Comparison of ENCODE assay signal across 32 cellular contexts in the genomic region with DNA sequence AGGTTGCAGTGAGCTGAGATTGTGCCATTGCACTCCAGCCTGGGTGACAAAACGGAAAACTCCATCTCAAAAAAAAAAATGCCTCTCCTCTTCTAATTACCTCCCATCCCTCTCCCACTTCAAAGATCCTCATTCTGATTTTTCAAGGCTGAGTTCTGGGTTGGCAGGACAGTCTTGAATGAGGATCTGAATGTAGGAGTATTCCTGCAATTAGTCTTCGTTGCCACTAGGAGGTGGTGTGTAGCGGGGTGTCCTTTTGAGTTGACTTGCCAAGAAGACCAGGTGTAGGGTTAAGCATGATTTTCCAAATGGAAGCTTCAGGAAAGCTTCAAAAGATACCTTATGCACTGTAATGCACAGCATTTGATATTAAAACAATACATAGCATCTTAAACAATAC.
DNase-seq lines count a peak whose midpoint lies in the region; ATAC-seq and TF ChIP-seq lines count a peak whose summit lies in the region.
"Had no signal": no experiment of that assay in that cellular context is flagged by ENCODE, and none has a peak within 500 bp of the region (broad histone marks: within the 10 kb centered on the region; RNA-seq: fewer than 3 reads in every experiment).

No MANE protein-coding gene starts in this region.

- H2AFZ ChIP-seq in SK-N-SH (ENCODE audit: low read depth): no peak overlapping the region

- no peaks in the 10 kb centered on the region for H3K9me2 ChIP-seq in SK-N-SH

- POLR2A ChIA-PET in SK-N-SH (lab: Yijun Ruan, JAX): no interaction called here

- H3K9me3 Mint-ChIP-seq in endodermal cell (peaks cover 14% of the 10 kb centered on the region), type B pancreatic cell (peaks cover 10% of the 10 kb centered on the region)

- H3K9ac ChIP-seq in SK-N-SH: no peak overlapping the region
- no peak overlapping the region for H3K9ac ChIP-seq in endodermal cell (ENCODE audit: extremely low read depth, low read length, poor library complexity, severe bottlenecking)

- DNase-seq in SK-N-SH: no peak
- no peak for DNase-seq in NB4 (ENCODE audit: low read depth)
- no peak for DNase-seq in endodermal cell
- no peak for DNase-seq in type B pancreatic cell (ENCODE audit: extremely low spot score, unreplicated experiment)
- DNase-seq in hippocampal formation (lab: John Stamatoyannopoulos, UW): no peak
- no peak for DNase-seq in inferior parietal cortex (ENCODE audit: extremely low spot score)
- no peak for DNase-seq in left lobe of liver (ENCODE audit: low spot score)
- DNase-seq: 8988T; activated CD4-positive, alpha-beta T cell treated with anti-CD3 and anti-CD28 coated beads for 48 hours; activated T-cell treated with anti-CD3 and anti-CD28 coated beads for 4 hours; amniotic stem cell; CD4-positive, alpha-beta T cell; KBM-7; left ventricle myocardium inferior; mesenchymal stem cell; MM.1S; NCI-H1417; NCI-H2081; NCI-H226; right lobe of liver; SIG-M5; spleen; stimulated activated CD4-positive, alpha-beta T cell treated with anti-CD3 and anti-CD28 coated beads, Interleukin-2, amount 100 ng/mL, for 24 hours; stimulated activated naive CD8-positive, alpha-beta T cell treated with anti-CD3 and anti-CD28 coated beads, Interleukin-15, Interleukin-2, amounts not matched to agents 100 U/mL and 50 U/mL, for 24 hours; SW 1271; T-helper 9 cell; testis had no signal

- H3F3A ChIP-seq in SK-N-SH (replicated peaks; ENCODE audit: insufficient read depth): no peaks in the 10 kb centered on the region

- no peak overlapping the region for H3K4me3 Mint-ChIP-seq in endodermal cell
- no peak overlapping the region for H3K4me3 Mint-ChIP-seq in type B pancreatic cell
- H3K4me3 Mint-ChIP-seq: activated naive CD4-positive, alpha-beta T cell treated with anti-CD3 and anti-CD28 coated beads, Interleukin-2, amount 50 U/mL, for 24 hours; brain; CD4-positive, alpha-beta T cell had no signal

- TF ChIP-seq CTCF in SK-N-SH (IDR thresholded peaks at IDR 0.05) (peak; percentile 31; the same call in 1 of the 2 replicates), NB4 (IDR thresholded peaks at IDR 0.05; ENCODE audit: low read depth, low read length) (peak; percentile 12), endodermal cell (conservative IDR thresholded peaks at IDR 0.05) (peak; percentile 49), type B pancreatic cell (conservative IDR thresholded peaks at IDR 0.05) (peak; percentile 51)

- ATAC-seq in SK-N-SH treated with all-trans-retinoic acid at 6 μM for 48 hours: no peak
- ATAC-seq in left lobe of liver: no peak
- ATAC-seq: right lobe of liver; stimulated activated naive CD8-positive, alpha-beta T cell treated with anti-CD3 and anti-CD28 coated beads, Interleukin-15, Interleukin-2, amounts not matched to agents 100 U/mL and 50 U/mL, for 24 hours had no signal

- H3K4me1 ChIP-seq in SK-N-SH (ENCODE audit: control insufficient read depth in 1 of 2, insufficient read depth in 2 of 2, low read depth in 1 of 2, low read length in 1 of 2) (no peaks in the 10 kb centered on the region), endodermal cell (ENCODE audit: control insufficient read depth, insufficient read depth, low read length) (no peaks in the 10 kb centered on the region)
- H3K4me1 ChIP-seq: left ventricle myocardium inferior, right lobe of liver, spleen, testis had no signal

- TF ChIP-seq POLR2A in NB4 (IDR thresholded peaks at IDR 0.05; ENCODE audit: extremely low read depth, insufficient read length): no peak

- no peak for TF ChIP-seq EP300 in SK-N-SH (IDR thresholded peaks at IDR 0.05; ENCODE audit: borderline replicate concordance in 1 of 2, low read depth in 1 of 2, low read length in 1 of 2)

- H3K9me3 ChIP-seq in SK-N-SH: no peaks in the 10 kb centered on the region
- peaks cover 8% of the 10 kb centered on the region for H3K9me3 ChIP-seq in endodermal cell (ENCODE audit: control insufficient read depth, low read length)
- H3K9me3 ChIP-seq: prostate gland, right lobe of liver, testis had no signal

- H3K27ac ChIP-seq in SK-N-SH (ENCODE audit: low read depth in 2 of 2, low read length in 1 of 2) (no peak overlapping the region), endodermal cell (ENCODE audit: low read depth, low read length) (no peak overlapping the region)
- H3K27ac ChIP-seq: left ventricle myocardium inferior, prostate gland, right lobe of liver, spleen, testis had no signal

- H3K4me2 ChIP-seq in SK-N-SH: no peak overlapping the region

- CTCF ChIA-PET in SK-N-SH (lab: Yijun Ruan, JAX): no interaction called here

- WGBS in SK-N-SH (ENCODE audit: low lambda C conversion rate): 2% methylated on average over 3 of the region's 3 CpGs
- 93% methylated on average over 3 of the region's 3 CpGs; no CpG with 5 or more reads in 1 of the 2 experiments for WGBS in endodermal cell (ENCODE audit: insufficient coverage in 1 of 2, insufficient read length in 1 of 2), 2 experiments

- H3K27ac Mint-ChIP-seq in endodermal cell: no peak overlapping the region
- no peak overlapping the region for H3K27ac Mint-ChIP-seq in type B pancreatic cell
- H3K27ac Mint-ChIP-seq: activated naive CD4-positive, alpha-beta T cell treated with anti-CD3 and anti-CD28 coated beads, Interleukin-2, amount 50 U/mL, for 24 hours; activated T-helper 2 cell treated with anti-CD3 and anti-CD28 coated beads, Interferon-gamma antibody, Interleukin-2, Interleukin-4, amounts not matched to agents 10 μg/mL and 5 μg/mL and 100 μg/mL, durations not matched to agents 14 hours and 24 hours and 36 hours; brain; CD4-positive, alpha-beta T cell had no signal

- H3K79me2 ChIP-seq in SK-N-SH (ENCODE audit: insufficient read depth): no peaks in the 10 kb centered on the region

- H3K36me3 Mint-ChIP-seq in endodermal cell (ENCODE audit: low read depth) (no peaks in the 10 kb centered on the region), type B pancreatic cell (peaks cover 4% of the 10 kb centered on the region)
- H3K36me3 Mint-ChIP-seq: brain had no signal

- H4K20me1 ChIP-seq in SK-N-SH (ENCODE audit: insufficient read depth): no peaks in the 10 kb centered on the region

- H3K4me1 Mint-ChIP-seq in endodermal cell: no peaks in the 10 kb centered on the region
- H3K4me1 Mint-ChIP-seq in type B pancreatic cell (ENCODE audit: unreplicated experiment): no peaks in the 10 kb centered on the region
- H3K4me1 Mint-ChIP-seq: activated naive CD4-positive, alpha-beta T cell treated with anti-CD3 and anti-CD28 coated beads, Interleukin-2, amount 50 U/mL, for 24 hours had no signal

- H3K36me3 ChIP-seq in SK-N-SH (replicated peaks in 1 of 2; ENCODE audit: control insufficient read depth in 1 of 2, insufficient read depth in 2 of 2, low read length in 1 of 2) (no peaks in the 10 kb centered on the region), endodermal cell (ENCODE audit: control insufficient read depth, insufficient read depth, low read length) (no peaks in the 10 kb centered on the region)
- H3K36me3 ChIP-seq: left ventricle myocardium inferior, prostate gland, right lobe of liver, spleen had no signal

- TF ChIP-seq RAD21 in SK-N-SH (IDR thresholded peaks at IDR 0.05; ENCODE audit: low read length): no peak

- H3K27me3 ChIP-seq in SK-N-SH (ENCODE audit: insufficient read depth): no peaks in the 10 kb centered on the region
- H3K27me3 ChIP-seq in endodermal cell (ENCODE audit: control insufficient read depth, insufficient read depth, low read length, poor library complexity, severe bottlenecking): no peaks in the 10 kb centered on the region
- H3K27me3 ChIP-seq: right lobe of liver, spleen, testis had no signal

- H3K27me3 Mint-ChIP-seq in endodermal cell (ENCODE audit: insufficient read depth) (peaks cover 2% of the 10 kb centered on the region), type B pancreatic cell (no peaks in the 10 kb centered on the region)
- H3K27me3 Mint-ChIP-seq: brain; CD4-positive, alpha-beta T cell had no signal

- H3K4me3 ChIP-seq in SK-N-SH (ENCODE audit: low read depth in 2 of 2, low read length in 1 of 2): no peak overlapping the region
- H3K4me3 ChIP-seq in NB4 (ENCODE audit: low read depth, low read length): no peak overlapping the region
- H3K4me3 ChIP-seq in endodermal cell (ENCODE audit: low read length): no peak overlapping the region
- H3K4me3 ChIP-seq: left ventricle myocardium inferior, prostate gland, right lobe of liver, spleen, testis had no signal

TF ChIP-seq in SK-N-SH, 30 proteins besides CTCF, POLR2A, EP300 and RAD21 (continues in another document):
- TF ChIP-seq MXI1 (IDR thresholded peaks at IDR 0.05; ENCODE audit: low read depth, low read length) (no peak), GABPA (IDR thresholded peaks at IDR 0.05; ENCODE audit: low read depth) (no peak), ELF1 (IDR thresholded peaks at IDR 0.05) (no peak), POLR2AphosphoS5 (IDR thresholded peaks at IDR 0.05; ENCODE audit: low read depth, low read length) (no peak), RFX5 (IDR thresholded peaks at IDR 0.05; ENCODE audit: low read length) (no peak), NRF1 (IDR thresholded peaks at IDR 0.05; ENCODE audit: low read depth, low read length) (no peak), EZH2phosphoT487 (IDR thresholded peaks at IDR 0.05; ENCODE audit: borderline replicate concordance, low read depth) (no peak), RXRA (IDR thresholded peaks at IDR 0.05; ENCODE audit: borderline replicate concordance, low read depth) (no peak), JUND (IDR thresholded peaks at IDR 0.05) (no peak), RCOR1 (IDR thresholded peaks at IDR 0.05; ENCODE audit: low read length) (no peak), YY1 (IDR thresholded peaks at IDR 0.05; ENCODE audit: low read depth) (no peak), SMC3 (IDR thresholded peaks at IDR 0.05; ENCODE audit: low read depth, low read length) (no peak), TEAD4 (IDR thresholded peaks at IDR 0.05; ENCODE audit: borderline replicate concordance, insufficient read depth) (no peak)

TF ChIP-seq in SK-N-SH treated with all-trans-retinoic acid at 6 μM for 48 hours, 23 proteins besides CTCF, POLR2A, EP300 and RAD21:
- TF ChIP-seq ZNF565 (CRISPR knock-in tag; conservative IDR thresholded peaks at IDR 0.05; ENCODE audit: low read depth) (no peak), ZNF70 (CRISPR knock-in tag; IDR thresholded peaks at IDR 0.05) (no peak), ZFP3 (CRISPR knock-in tag; IDR thresholded peaks at IDR 0.05) (no peak), RARB (CRISPR knock-in tag; IDR thresholded peaks at IDR 0.05) (no peak), ZC3H10 (CRISPR knock-in tag; IDR thresholded peaks at IDR 0.05) (no peak), ISL1 (CRISPR knock-in tag; IDR thresholded peaks at IDR 0.05) (no peak), TOX (CRISPR knock-in tag; IDR thresholded peaks at IDR 0.05; ENCODE audit: borderline replicate concordance) (no peak)
